11 cellular contexts compared by ENCODE assay signal in the genomic region with DNA sequence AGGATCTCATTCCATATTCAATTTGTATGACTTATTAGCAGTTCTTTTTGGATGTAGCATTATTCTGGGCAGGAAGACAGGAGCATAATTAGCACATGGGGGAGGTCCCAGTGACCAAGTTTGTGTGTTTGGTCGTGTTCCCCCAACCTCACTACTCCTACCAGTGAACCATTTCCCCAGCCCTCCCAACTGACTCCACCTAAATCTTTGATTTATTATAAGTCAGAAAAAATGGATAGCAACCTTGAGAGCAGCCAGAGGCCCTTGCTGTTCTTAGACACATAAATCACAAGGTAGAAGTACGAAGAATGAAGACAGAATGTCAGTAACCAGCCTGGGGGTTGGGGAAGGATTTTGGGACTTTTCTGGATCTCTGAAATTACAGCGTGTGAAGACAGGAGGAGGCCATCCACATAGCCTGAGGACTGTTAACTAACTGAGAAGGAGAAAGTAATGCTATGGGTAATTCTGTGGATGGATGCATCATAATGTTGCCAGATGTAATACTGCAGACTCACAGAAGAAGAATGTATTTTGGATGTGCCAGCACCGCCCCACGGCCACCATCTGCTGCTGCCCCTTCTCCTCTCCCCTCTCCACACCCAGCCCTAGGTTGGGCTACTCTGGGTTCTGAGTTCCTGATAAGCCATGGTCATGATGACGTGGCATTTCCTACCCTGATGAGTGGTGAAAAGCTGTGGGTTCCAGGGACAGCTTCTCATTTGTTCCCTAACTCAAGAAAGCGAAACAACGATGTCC.
A peak's percentile ranks its signal among the peaks of the same experiment; 100 is the strongest.
DNase-seq lines count a peak whose midpoint lies in the region; ATAC-seq and TF ChIP-seq lines count a peak whose summit lies in the region.
"Had no signal": no experiment of that assay in that cellular context is flagged by ENCODE, and none has a peak within 500 bp of the region (broad histone marks: within the 10 kb centered on the region; RNA-seq: fewer than 3 reads in every experiment).

No MANE protein-coding gene starts in this region.

- H3K4me3 ChIP-seq in astrocyte of the cerebellum (ENCODE audit: low read depth, low read length) (no peak overlapping the region), A673 (ENCODE audit: low read depth, low read length, poor library complexity, severe bottlenecking) (no peak overlapping the region)
- H3K4me3 ChIP-seq: testis had no signal

- no TSS peak for BruUV-seq in A673 (replicated peaks; lab: Mats Ljungman, UMichigan)

- no peaks in the 10 kb centered on the region for H3K27me3 ChIP-seq in A673 (replicated peaks; ENCODE audit: insufficient read depth, low read depth, low read length, poor library complexity)
- H3K27me3 ChIP-seq: testis had no signal

- TF ChIP-seq CTCF in astrocyte of the cerebellum (IDR thresholded peaks at IDR 0.05; ENCODE audit: low read depth, low read length, missing control alignments) (no peak), A673 (conservative IDR thresholded peaks at IDR 0.05; ENCODE audit: low read depth, low read length) (no peak)

- peaks cover 10% of the 10 kb centered on the region for H3K4me1 ChIP-seq in A673 (ENCODE audit: insufficient read depth, low read length, poor library complexity, severe bottlenecking)

- H3K27ac ChIP-seq in A673 (ENCODE audit: low read depth, low read length, poor library complexity, severe bottlenecking), result no peak overlapping the region
- H3K27ac ChIP-seq: testis had no signal

- POLR2A ChIA-PET in A673 (lab: Charles Lee; ENCODE audit: low non-redundant PET), result no interaction called here

- H3K9me3 ChIP-seq in A673 (ENCODE audit: low read depth, low read length, poor library complexity, severe bottlenecking), result no peaks in the 10 kb centered on the region
- H3K9me3 ChIP-seq: testis had no signal

- ATAC-seq in Right ventricle myocardium inferior (peak; percentile 88), HG03342 (IDR thresholded peaks at IDR 0.05; ENCODE audit: unreplicated experiment) (no peak)
- ATAC-seq: left lobe of liver had no signal

- in situ Hi-C loops in astrocyte of the cerebellum (cut with HindIII; ENCODE audit: low sequenced_read_pairs), result no loop called here

- intact Hi-C loops in Right ventricle myocardium inferior (cut with DNase I), result no loop called here
- intact Hi-C loops in cardiac septum (cut with DNase I), result no loop called here
- intact Hi-C loops in A673 (cut with micrococcal nuclease; ENCODE audit: unreplicated experiment), result no loop called here

- DNase-seq in Right ventricle myocardium inferior (ENCODE audit: missing footprints), result peak; percentile 82
- DNase-seq in cardiac septum (ENCODE audit: low spot score), result no peak
- DNase-seq in astrocyte of the cerebellum (ENCODE audit: low read depth), result peak; percentile 49
- peak; percentile 66 for DNase-seq in islet precursor cell
- DNase-seq in A673 (ENCODE audit: low spot score), result no peak
- DNase-seq in DMS153 treated with DMSO at 0.1 percent for 48 hours (lab: John Stamatoyannopoulos, UW; ENCODE audit: unreplicated experiment), result no peak
- DNase-seq in COLO668 (lab: John Stamatoyannopoulos, UW; ENCODE audit: unreplicated experiment), result no peak
- DNase-seq: KG1, testis had no signal

- CTCF ChIA-PET in A673 (lab: Charles Lee), result no interaction called here

- no peaks in the 10 kb centered on the region for H3K36me3 ChIP-seq in A673 (ENCODE audit: insufficient read depth, low read length, poor library complexity, severe bottlenecking)

Comparison
In these comparisons a context has a peak if more than half of its experiments do, and no peak if none do; other contexts are left out.
1. DNase-seq: peak in Right ventricle myocardium inferior (single experiment), astrocyte of the cerebellum (single experiment) and islet precursor cell (single experiment); none in cardiac septum (single experiment), A673 (single experiment), DMS153 treated with DMSO at 0.1 percent for 48 hours (single experiment) and COLO668 (single experiment).